Comparison of ENCODE assay signal across 19 cellular contexts in genomic region chr13:113664751-113665581, GRCh38. TPM values are rescaled to one million over a fixed set of nuclear protein-coding genes. Genes with fewer than 3 reads are reported as not detected.
DNase-seq lines count a peak whose midpoint lies in the region; ATAC-seq and TF ChIP-seq lines count a peak whose summit lies in the region.
"Had no signal": no experiment of that assay in that cellular context is flagged by ENCODE, and none has a peak within 500 bp of the region (broad histone marks: within the 10 kb centered on the region; RNA-seq: fewer than 3 reads in every experiment).

No MANE protein-coding gene starts in this region.

- no peak for TF ChIP-seq POLR2A in GM18505 (IDR thresholded peaks at IDR 0.05; ENCODE audit: borderline replicate concordance, extremely low read depth, insufficient read depth, insufficient read length)

- peaks cover 20% of the 10 kb centered on the region for H3K9me3 Mint-ChIP-seq in WTC11

- H3K27ac ChIP-seq in right atrium auricular region (no peak overlapping the region), lower lobe of right lung (no peak overlapping the region), upper lobe of right lung (no peak overlapping the region)
- H3K27ac ChIP-seq: esophagus muscularis mucosa, hepatocyte, vagina had no signal

- no peak for TF ChIP-seq CTCF in right atrium auricular region (IDR thresholded peaks at IDR 0.05)
- TF ChIP-seq CTCF in WTC11 (IDR thresholded peaks at IDR 0.05), result no peak
- TF ChIP-seq CTCF in lower lobe of right lung (IDR thresholded peaks at IDR 0.05), result no peak
- TF ChIP-seq CTCF in upper lobe of right lung (IDR thresholded peaks at IDR 0.05), result no peak

- H3K36me3 ChIP-seq in right atrium auricular region (no peaks in the 10 kb centered on the region), lower lobe of right lung (no peaks in the 10 kb centered on the region), upper lobe of right lung (no peaks in the 10 kb centered on the region)
- H3K36me3 ChIP-seq: esophagus muscularis mucosa, vagina had no signal

- peaks cover 0 to 19% of the 10 kb centered on the region in 2 donors for H3K9me3 ChIP-seq in right atrium auricular region
- H3K9me3 ChIP-seq in lower lobe of right lung, result peaks cover 14% of the 10 kb centered on the region
- no peaks in the 10 kb centered on the region for H3K9me3 ChIP-seq in upper lobe of right lung
- H3K9me3 ChIP-seq: vagina had no signal

- H3K27ac Mint-ChIP-seq in WTC11, result peak overlapping the region; percentile 81
- H3K27ac Mint-ChIP-seq: B cell; dendritic cell treated with granulocyte-macrophage colony-stimulating factor and Interleukin-4, amounts not matched to agents 40 ng/mL and 50 ng/mL, for 4 days had no signal

- H3K36me3 Mint-ChIP-seq in WTC11, result no peaks in the 10 kb centered on the region

- H3K4me1 ChIP-seq in right atrium auricular region (no peaks in the 10 kb centered on the region), lower lobe of right lung (no peaks in the 10 kb centered on the region), upper lobe of right lung (no peaks in the 10 kb centered on the region)
- H3K4me1 ChIP-seq: esophagus muscularis mucosa, vagina had no signal

- DNase-seq in cardiac septum (ENCODE audit: low spot score) (peak; percentile 59), right atrium auricular region (ENCODE audit: low spot score) (no peak), WTC11 (ENCODE audit: low spot score) (peak; percentile 8), lower lobe of right lung (peak; percentile 25), upper lobe of right lung (peak; percentile 52)
- DNase-seq: activated T-cell treated with anti-CD3 and anti-CD28 coated beads, Interleukin-2, amount 50 U/mL, for 48 hours; Karpas-422; NCI-H1436 treated with DMSO at 0.1 percent for 48 hours; PC-3; stimulated activated CD4-positive, alpha-beta T cell treated with anti-CD3 and anti-CD28 coated beads, Interleukin-4, amount 100 ng/mL, for 4 hours had no signal

- intact Hi-C loops in cardiac septum (cut with DNase I) (no loop called here), lower lobe of right lung (cut with DNase I) (no loop called here), upper lobe of right lung (cut with DNase I) (no loop called here)

- CTCF ChIA-PET in WTC11 (lab: Charles Lee), result interaction anchor here (0.8 to 1.5 kb wide), 2 partner anchors 59 to 77 kb away, joined by 3 to 5 read pairs; no protein-coding TSS in a partner anchor

- H3K27me3 ChIP-seq in right atrium auricular region (no peaks in the 10 kb centered on the region), lower lobe of right lung (ENCODE audit: low read depth) (no peaks in the 10 kb centered on the region), upper lobe of right lung (no peaks in the 10 kb centered on the region)
- H3K27me3 ChIP-seq: esophagus muscularis mucosa, hepatocyte, vagina had no signal

- H3K4me3 ChIP-seq in right atrium auricular region (no peak overlapping the region), lower lobe of right lung (no peak overlapping the region), upper lobe of right lung (no peak overlapping the region)
- H3K4me3 ChIP-seq: esophagus muscularis mucosa, hepatocyte, vagina had no signal

- no peak overlapping the region for H3K4me3 Mint-ChIP-seq in WTC11
- H3K4me3 Mint-ChIP-seq: B cell; dendritic cell treated with granulocyte-macrophage colony-stimulating factor and Interleukin-4, amounts not matched to agents 40 ng/mL and 50 ng/mL, for 4 days had no signal

- no peaks in the 10 kb centered on the region for H3K4me1 Mint-ChIP-seq in WTC11
- H3K4me1 Mint-ChIP-seq: B cell had no signal

- POLR2A ChIA-PET in WTC11 (lab: Charles Lee), result interaction anchor here (0.6 kb wide), 1 partner anchor 59 kb away, joined by 3 read pairs; no protein-coding TSS in a partner anchor

- no peak for ATAC-seq in WTC11
- no peak for ATAC-seq in lower lobe of right lung
- no peak for ATAC-seq in upper lobe of right lung
- no peak for ATAC-seq in HG02678 (IDR thresholded peaks at IDR 0.05; ENCODE audit: unreplicated experiment)
- ATAC-seq in GM18505 (IDR thresholded peaks at IDR 0.05; ENCODE audit: unreplicated experiment), result no peak
- no peak for ATAC-seq in GM19324 (IDR thresholded peaks at IDR 0.05; ENCODE audit: low FRiP score, unreplicated experiment)
- ATAC-seq: PC-3 had no signal

- H3K27me3 Mint-ChIP-seq in WTC11 (ENCODE audit: low read depth), result no peaks in the 10 kb centered on the region; the same call in 1 of the 2 replicates

TF ChIP-seq in WTC11, 78 proteins besides CTCF, POLR2A, EP300 and RAD21 (continues in another document):
- TF ChIP-seq STAT6 (CRISPR knock-in tag; conservative IDR thresholded peaks at IDR 0.05; ENCODE audit: low read depth) (no peak), ESRRA (CRISPR knock-in tag; IDR thresholded peaks at IDR 0.05; ENCODE audit: borderline replicate concordance) (no peak), TP53 (CRISPR knock-in tag; IDR thresholded peaks at IDR 0.05) (no peak), MLX (CRISPR knock-in tag; IDR thresholded peaks at IDR 0.05) (no peak), CBFB (CRISPR knock-in tag; IDR thresholded peaks at IDR 0.05; ENCODE audit: low read depth) (no peak), ARID4B (CRISPR knock-in tag; IDR thresholded peaks at IDR 0.05; ENCODE audit: borderline replicate concordance) (no peak), MYBL2 (CRISPR knock-in tag; IDR thresholded peaks at IDR 0.05) (no peak), ZSCAN18 (CRISPR knock-in tag; IDR thresholded peaks at IDR 0.05) (no peak)

RNA-seq across cellular contexts. Expression of gene GRK1, which starts 2.1 kb away (rescaled TPM):
- total RNA-seq in cardiac septum (0.48 TPM), right atrium auricular region (not detected), WTC11 (2021) (0.11 to 0.21 TPM (median 0.17 TPM) in 3 replicates), lower lobe of right lung (not detected), upper lobe of right lung (0.09 TPM)
- total RNA-seq: astrocyte, B cell, PC-3, vagina had no signal

RNA-seq across cellular contexts. Expression of gene ATP4B, which starts 7.0 kb away (rescaled TPM):
- not detected for total RNA-seq in cardiac septum
- not detected for total RNA-seq in right atrium auricular region
- total RNA-seq in WTC11 (2021), result not detected in 3 replicates
- not detected for total RNA-seq in lower lobe of right lung
- total RNA-seq in upper lobe of right lung, result not detected
- total RNA-seq: astrocyte, B cell, esophagus muscularis mucosa, PC-3, vagina had no signal
